In the genomic region with DNA sequence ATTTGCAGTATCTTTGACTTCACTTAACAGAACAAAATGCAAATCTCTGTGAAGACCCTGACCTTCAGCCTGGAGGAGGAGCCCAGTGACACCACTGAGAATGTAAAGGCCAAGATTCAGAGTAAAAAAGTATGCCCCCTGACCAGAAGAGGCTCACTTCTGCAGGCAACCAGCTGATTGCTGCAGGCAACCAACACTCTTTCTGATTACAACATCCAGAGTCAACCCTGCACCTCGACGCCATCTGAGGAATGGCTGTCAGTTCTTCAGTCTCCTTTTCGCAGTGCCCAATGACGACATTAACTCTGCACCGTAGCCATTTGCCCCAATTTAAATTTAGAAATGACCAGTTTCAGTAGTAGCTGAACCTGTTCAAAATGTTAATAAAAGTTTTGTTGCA, we compare ENCODE assay signal across 1 cellular context.
TF ChIP-seq lines count a peak whose summit lies in the region.

No MANE protein-coding gene starts in this region.

TF ChIP-seq in GM12878, 131 proteins besides CTCF, POLR2A, EP300 and RAD21 (continued from another document):
- TF ChIP-seq, protein P1, sequence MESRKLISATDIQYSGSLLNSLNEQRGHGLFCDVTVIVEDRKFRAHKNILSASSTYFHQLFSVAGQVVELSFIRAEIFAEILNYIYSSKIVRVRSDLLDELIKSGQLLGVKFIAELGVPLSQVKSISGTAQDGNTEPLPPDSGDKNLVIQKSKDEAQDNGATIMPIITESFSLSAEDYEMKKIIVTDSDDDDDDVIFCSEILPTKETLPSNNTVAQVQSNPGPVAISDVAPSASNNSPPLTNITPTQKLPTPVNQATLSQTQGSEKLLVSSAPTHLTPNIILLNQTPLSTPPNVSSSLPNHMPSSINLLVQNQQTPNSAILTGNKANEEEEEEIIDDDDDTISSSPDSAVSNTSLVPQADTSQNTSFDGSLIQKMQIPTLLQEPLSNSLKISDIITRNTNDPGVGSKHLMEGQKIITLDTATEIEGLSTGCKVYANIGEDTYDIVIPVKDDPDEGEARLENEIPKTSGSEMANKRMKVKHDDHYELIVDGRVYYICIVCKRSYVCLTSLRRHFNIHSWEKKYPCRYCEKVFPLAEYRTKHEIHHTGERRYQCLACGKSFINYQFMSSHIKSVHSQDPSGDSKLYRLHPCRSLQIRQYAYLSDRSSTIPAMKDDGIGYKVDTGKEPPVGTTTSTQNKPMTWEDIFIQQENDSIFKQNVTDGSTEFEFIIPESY (IDR thresholded peaks at IDR 0.05): no peak
- TF ChIP-seq KDM1A (IDR thresholded peaks at IDR 0.05; ENCODE audit: borderline replicate concordance) (no peak), CBX5 (IDR thresholded peaks at IDR 0.05; ENCODE audit: low read depth) (no peak), HDGF (IDR thresholded peaks at IDR 0.05) (no peak), ETV6 (conservative IDR thresholded peaks at IDR 0.05 in 1 of 2, IDR thresholded peaks at IDR 0.05 in 1 of 2; ENCODE audit: borderline replicate concordance in 1 of 2, low read depth in 1 of 2) (no peak)
- TF ChIP-seq, protein P2, sequence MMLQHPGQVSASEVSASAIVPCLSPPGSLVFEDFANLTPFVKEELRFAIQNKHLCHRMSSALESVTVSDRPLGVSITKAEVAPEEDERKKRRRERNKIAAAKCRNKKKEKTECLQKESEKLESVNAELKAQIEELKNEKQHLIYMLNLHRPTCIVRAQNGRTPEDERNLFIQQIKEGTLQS (IDR thresholded peaks at IDR 0.05; ENCODE audit: borderline replicate concordance, extremely low read depth, low read depth, low read length): no peak
